ENCODE assay signal across 20 cellular contexts in genomic region chr6:126148853-126149252, GRCh38.
A peak's percentile ranks its signal among the peaks of the same experiment; 100 is the strongest.
DNase-seq lines count a peak whose midpoint lies in the region; ATAC-seq and TF ChIP-seq lines count a peak whose summit lies in the region.
"Had no signal": no experiment of that assay in that cellular context is flagged by ENCODE, and none has a peak within 500 bp of the region (broad histone marks: within the 10 kb centered on the region; RNA-seq: fewer than 3 reads in every experiment).

No MANE protein-coding gene starts in this region.

- H3K9me3 Mint-ChIP-seq in natural killer cell, result no peaks in the 10 kb centered on the region
- H3K9me3 Mint-ChIP-seq: CD4-positive, alpha-beta T cell; CD8-positive, alpha-beta T cell had no signal

- H3K4me3 Mint-ChIP-seq in natural killer cell, result no peak overlapping the region
- H3K4me3 Mint-ChIP-seq: B cell; CD4-positive, alpha-beta T cell; CD8-positive, alpha-beta T cell had no signal

- H3K9ac ChIP-seq in parathyroid adenoma (no peak overlapping the region), colonic mucosa (ENCODE audit: low read depth in 2 of 2, low read length in 2 of 2) (no peak overlapping the region)
- H3K9ac ChIP-seq: BLaER1 treated with 17β-estradiol and CSF1 and Interleukin-3, amounts not matched to agents 10 nM and 100 nM had no signal

- H3K36me3 ChIP-seq in parathyroid adenoma (ENCODE audit: control insufficient read depth, insufficient read depth, low read length) (no peaks in the 10 kb centered on the region), colonic mucosa (no peaks in the 10 kb centered on the region)
- H3K36me3 ChIP-seq: BLaER1 treated with 17β-estradiol and CSF1 and Interleukin-3, amounts not matched to agents 10 nM and 100 nM had no signal

- no peak overlapping the region for H3K27ac ChIP-seq in parathyroid adenoma
- no peak overlapping the region for H3K27ac ChIP-seq in colonic mucosa
- H3K27ac ChIP-seq: 22Rv1; A549; BLaER1 treated with 17β-estradiol and CSF1 and Interleukin-3, amounts not matched to agents 10 nM and 100 nM; C4-2B had no signal

- H3K9me3 ChIP-seq in parathyroid adenoma (ENCODE audit: control insufficient read depth, low read length) (no peaks in the 10 kb centered on the region), colonic mucosa (no peaks in the 10 kb centered on the region)
- H3K9me3 ChIP-seq: A549; BLaER1 treated with 17β-estradiol and CSF1 and Interleukin-3, amounts not matched to agents 10 nM and 100 nM; Caco-2 had no signal

- no peaks in the 10 kb centered on the region for H3K36me3 Mint-ChIP-seq in natural killer cell
- H3K36me3 Mint-ChIP-seq: CD8-positive, alpha-beta T cell had no signal

- H3K4me1 Mint-ChIP-seq in natural killer cell, result peaks cover 0 to 5% of the 10 kb centered on the region in 2 donors
- H3K4me1 Mint-ChIP-seq: B cell had no signal

- H3K27me3 ChIP-seq in parathyroid adenoma (ENCODE audit: control insufficient read depth, insufficient read depth, low read length) (no peaks in the 10 kb centered on the region), colonic mucosa (no peaks in the 10 kb centered on the region)
- H3K27me3 ChIP-seq: BLaER1 treated with 17β-estradiol and CSF1 and Interleukin-3, amounts not matched to agents 10 nM and 100 nM had no signal

- H3K4me3 ChIP-seq in parathyroid adenoma (ENCODE audit: low read depth, low read length) (no peak overlapping the region), colonic mucosa (no peak overlapping the region)
- H3K4me3 ChIP-seq: A549; BLaER1 treated with 17β-estradiol and CSF1 and Interleukin-3, amounts not matched to agents 10 nM and 100 nM had no signal

- no peaks in the 10 kb centered on the region for H3K79me2 ChIP-seq in parathyroid adenoma

- intact Hi-C loops in colonic mucosa (cut with DNase I), result no loop called here
- intact Hi-C loops in natural killer cell (cut with micrococcal nuclease), result no loop called here

- peaks cover 2 to 8% of the 10 kb centered on the region in 2 donors for H3K27me3 Mint-ChIP-seq in natural killer cell (ENCODE audit: low read depth in 2 of 2)
- H3K27me3 Mint-ChIP-seq: B cell; CD4-positive, alpha-beta T cell had no signal

- H3K4me2 ChIP-seq in parathyroid adenoma (ENCODE audit: low read length), result peak overlapping the region; percentile 5
- H3K4me2 ChIP-seq: A549; BLaER1 treated with 17β-estradiol and CSF1 and Interleukin-3, amounts not matched to agents 10 nM and 100 nM had no signal

- no peak for TF ChIP-seq CTCF in parathyroid adenoma (IDR thresholded peaks at IDR 0.05)
- no peak for TF ChIP-seq CTCF in GM20000 (IDR thresholded peaks at IDR 0.05; ENCODE audit: extremely low read depth, missing control alignments)
- TF ChIP-seq CTCF in colonic mucosa (IDR thresholded peaks at IDR 0.05), result no peak
- no peak for TF ChIP-seq CTCF in natural killer cell (IDR thresholded peaks at IDR 0.05)

- no peak overlapping the region for H3K27ac Mint-ChIP-seq in natural killer cell
- H3K27ac Mint-ChIP-seq: B cell; CD4-positive, alpha-beta T cell; CD8-positive, alpha-beta T cell had no signal

- ATAC-seq in natural killer cell, result no peak
- ATAC-seq: A549; CD8-positive, alpha-beta T cell had no signal

- peak overlapping the region; percentile 7 for H2AFZ ChIP-seq in parathyroid adenoma

- H3K4me1 ChIP-seq in parathyroid adenoma (peaks cover 2% of the 10 kb centered on the region), colonic mucosa (no peaks in the 10 kb centered on the region)

- DNase-seq in NCI-H146 (lab: John Stamatoyannopoulos, UW) (peak; percentile 12), NCI-H146 treated with DMSO at 0.1 percent for 48 hours (lab: John Stamatoyannopoulos, UW; ENCODE audit: unreplicated experiment) (no peak), NCI-H69 (lab: John Stamatoyannopoulos, UW) (peak; percentile 86), SW480 (ENCODE audit: low spot score) (peak; percentile 12), GM20000 (ENCODE audit: low spot score) (no peak), colonic mucosa (no peak), natural killer cell (no peak)
- DNase-seq: AML-193; Caco-2; Calu3; CD4-positive, alpha-beta T cell; CD8-positive, alpha-beta T cell; DMS79 treated with DMSO at 0.1 percent for 48 hours; GF-D8 had no signal

Comparison
In these comparisons a context has a peak if more than half of its experiments do, and no peak if none do; other contexts are left out.
1. DNase-seq: peak in NCI-H146 (single experiment), NCI-H69 (single experiment) and SW480 (single experiment); none in NCI-H146 treated with DMSO at 0.1 percent for 48 hours (single experiment), GM20000 (single experiment), colonic mucosa (single experiment) and natural killer cell (single experiment).